ENCODE assay signal across 1 cellular context in the genomic region with DNA sequence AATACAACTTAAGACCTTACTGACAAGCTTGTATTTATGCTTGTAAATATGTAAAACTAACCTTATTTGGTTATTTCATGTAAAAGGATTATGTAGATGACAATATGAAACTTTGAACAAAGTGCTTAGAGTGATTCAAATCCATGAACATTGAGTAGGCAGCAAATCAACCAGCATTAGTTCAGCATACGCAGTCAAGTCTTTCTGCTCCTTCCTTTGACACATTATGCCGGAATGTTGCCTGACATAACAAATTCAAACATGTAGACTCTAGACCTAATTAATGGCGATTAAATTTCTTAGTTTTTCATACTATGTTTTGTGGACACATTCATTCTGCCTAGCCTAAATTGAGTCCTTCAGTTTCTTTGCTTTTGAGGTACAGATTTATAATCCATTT.
TF ChIP-seq lines count a peak whose summit lies in the region.

No MANE protein-coding gene starts in this region.

TF ChIP-seq in WTC11, 78 proteins besides CTCF, POLR2A, EP300 and RAD21 (continued from another document):
- TF ChIP-seq, protein P1, sequence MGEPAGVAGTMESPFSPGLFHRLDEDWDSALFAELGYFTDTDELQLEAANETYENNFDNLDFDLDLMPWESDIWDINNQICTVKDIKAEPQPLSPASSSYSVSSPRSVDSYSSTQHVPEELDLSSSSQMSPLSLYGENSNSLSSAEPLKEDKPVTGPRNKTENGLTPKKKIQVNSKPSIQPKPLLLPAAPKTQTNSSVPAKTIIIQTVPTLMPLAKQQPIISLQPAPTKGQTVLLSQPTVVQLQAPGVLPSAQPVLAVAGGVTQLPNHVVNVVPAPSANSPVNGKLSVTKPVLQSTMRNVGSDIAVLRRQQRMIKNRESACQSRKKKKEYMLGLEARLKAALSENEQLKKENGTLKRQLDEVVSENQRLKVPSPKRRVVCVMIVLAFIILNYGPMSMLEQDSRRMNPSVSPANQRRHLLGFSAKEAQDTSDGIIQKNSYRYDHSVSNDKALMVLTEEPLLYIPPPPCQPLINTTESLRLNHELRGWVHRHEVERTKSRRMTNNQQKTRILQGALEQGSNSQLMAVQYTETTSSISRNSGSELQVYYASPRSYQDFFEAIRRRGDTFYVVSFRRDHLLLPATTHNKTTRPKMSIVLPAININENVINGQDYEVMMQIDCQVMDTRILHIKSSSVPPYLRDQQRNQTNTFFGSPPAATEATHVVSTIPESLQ (CRISPR knock-in tag; IDR thresholded peaks at IDR 0.05) = no peak
- no peak for TF ChIP-seq ZNF263 (CRISPR knock-in tag; IDR thresholded peaks at IDR 0.05; ENCODE audit: low read depth)
